Comparison of ENCODE assay signal across 1 cellular context in genomic region chr12:120317258-120318105, GRCh38.
A peak's percentile ranks its signal among the peaks of the same experiment; 100 is the strongest.
TF ChIP-seq lines count a peak whose summit lies in the region.

No MANE protein-coding gene starts in this region.

TF ChIP-seq in K562, 482 proteins besides CTCF, POLR2A, EP300 and RAD21 (continued from another document and continues in another):
- TF ChIP-seq HES1 (IDR thresholded peaks at IDR 0.05; ENCODE audit: low read depth) (peak; percentile 70), GTF2A2 (tag; IDR thresholded peaks at IDR 0.05) (no peak), U2AF2 (optimal IDR thresholded peaks at IDR 0.05; ENCODE audit: low read depth, low read length) (no peak), AFF1 (IDR thresholded peaks at IDR 0.05; ENCODE audit: low read depth in 1 of 2, partially characterized antibody in 2 of 2) (peak in 1 of 2 experiments; percentile 78), RUNX1 (IDR thresholded peaks at IDR 0.05; ENCODE audit: low read depth) (no peak), SMAD4 (CRISPR knock-in tag; conservative IDR thresholded peaks at IDR 0.05) (peak; percentile 26; the same call in 1 of the 2 replicates), CGGBP1 (CRISPR knock-in tag; IDR thresholded peaks at IDR 0.05) (0 out of 2 replicates have a peak, but pooled peaks have one; percentile 32), NFYB (IDR thresholded peaks at IDR 0.05; ENCODE audit: extremely low read depth, insufficient read length) (peak; percentile 81), PREB (CRISPR knock-in tag; IDR thresholded peaks at IDR 0.05) (no peak), TRIM24 (IDR thresholded peaks at IDR 0.05) (0 out of 4 replicates have a peak, but pooled peaks of 1 of the 2 experiments have one; percentile 32), E2F3 (CRISPR knock-in tag; IDR thresholded peaks at IDR 0.05) (no peak), NEUROD1 (IDR thresholded peaks at IDR 0.05; ENCODE audit: borderline replicate concordance, low read depth, low read length, partially characterized antibody) (no peak), TAF7 (tag; IDR thresholded peaks at IDR 0.05) (peak; percentile 88), NONO (IDR thresholded peaks at IDR 0.05; ENCODE audit: low read depth in 2 of 2, low read length in 1 of 2) (no peak), ZNF143 (CRISPR knock-in tag; IDR thresholded peaks at IDR 0.05) (no peak), ZNF584 (CRISPR knock-in tag; IDR thresholded peaks at IDR 0.05; ENCODE audit: low read depth) (0 out of 2 replicates have a peak, but pooled peaks have one; percentile 54), ZNF766 (CRISPR knock-in tag; conservative IDR thresholded peaks at IDR 0.05) (peak; percentile 91), CXXC5 (CRISPR knock-in tag; IDR thresholded peaks at IDR 0.05) (peak; percentile 68; the same call in 1 of the 2 replicates), PHF21A (IDR thresholded peaks at IDR 0.05; ENCODE audit: borderline replicate concordance, low read depth) (no peak), PHF8 (IDR thresholded peaks at IDR 0.05; ENCODE audit: borderline replicate concordance, low read length) (peak; percentile 89; the same call in 1 of the 2 replicates), PATZ1 (CRISPR knock-in tag; IDR thresholded peaks at IDR 0.05; ENCODE audit: borderline replicate concordance) (no peak), MAZ (CRISPR knock-in tag; conservative IDR thresholded peaks at IDR 0.05 in 1 of 2, IDR thresholded peaks at IDR 0.05 in 1 of 2) (peak; percentile 29 to 80; a peak in 2 of 4 replicates), CTCFL (IDR thresholded peaks at IDR 0.05; ENCODE audit: borderline replicate concordance, insufficient read depth, low read depth, low read length, poor library complexity, severe bottlenecking) (peak; percentile 92), ZNF740 (CRISPR knock-in tag; IDR thresholded peaks at IDR 0.05) (0 out of 2 replicates have a peak, but pooled peaks have one; percentile 17), ZNF740 (tag; IDR thresholded peaks at IDR 0.05) (no peak), NKRF (IDR thresholded peaks at IDR 0.05; ENCODE audit: borderline replicate concordance) (peak; percentile 52), IRF9 (tag; IDR thresholded peaks at IDR 0.05) (no peak), EZH2 (IDR thresholded peaks at IDR 0.05; ENCODE audit: borderline replicate concordance, low read depth, low read length) (no peak), ZNF133 (CRISPR knock-in tag; IDR thresholded peaks at IDR 0.05) (no peak), TEAD4 (IDR thresholded peaks at IDR 0.05; ENCODE audit: low read length) (peak; percentile 10; the same call in 1 of the 2 replicates), TEAD4 (CRISPR knock-in tag; IDR thresholded peaks at IDR 0.05; ENCODE audit: borderline replicate concordance) (no peak), MAFF (IDR thresholded peaks at IDR 0.05; ENCODE audit: low read length) (no peak), E2F8 (IDR thresholded peaks at IDR 0.05; ENCODE audit: low read depth, partially characterized antibody) (peak; percentile 24), NFIX (CRISPR knock-in tag; IDR thresholded peaks at IDR 0.05; ENCODE audit: low read depth) (no peak), ZKSCAN1 (IDR thresholded peaks at IDR 0.05; ENCODE audit: low read depth, low read length) (peak; percentile 90), ZSCAN29 (IDR thresholded peaks at IDR 0.05) (no peak), MTA1 (IDR thresholded peaks at IDR 0.05; ENCODE audit: borderline replicate concordance) (no peak; the same call in 1 of the 2 replicates), ZNF785 (CRISPR knock-in tag; IDR thresholded peaks at IDR 0.05) (no peak), HCFC1 (IDR thresholded peaks at IDR 0.05; ENCODE audit: low read depth, low read length) (peak; percentile 42; the same call in 1 of the 2 replicates), CBX8 (IDR thresholded peaks at IDR 0.05; ENCODE audit: borderline replicate concordance, extremely low read depth, low read depth, low read length, poor library complexity, severe bottlenecking) (no peak), ZNF76 (CRISPR knock-in tag; IDR thresholded peaks at IDR 0.05; ENCODE audit: borderline replicate concordance) (no peak), SP2 (IDR thresholded peaks at IDR 0.05; ENCODE audit: extremely low read depth, low read depth, low read length, poor library complexity, severe bottlenecking) (no peak), LCOR (CRISPR knock-in tag; IDR thresholded peaks at IDR 0.05) (peak; percentile 92; the same call in 1 of the 2 replicates), ZNF224 (CRISPR knock-in tag; IDR thresholded peaks at IDR 0.05) (no peak), POLR2B (IDR thresholded peaks at IDR 0.05; ENCODE audit: low read depth, partially characterized antibody) (peak; percentile 92), TBL1XR1 (IDR thresholded peaks at IDR 0.05; ENCODE audit: low read length in 2 of 2) (peak; percentile 24 to 59; a peak in 1 of 4 replicates), NBN (IDR thresholded peaks at IDR 0.05; ENCODE audit: low read depth) (peak; percentile 40; the same call in 1 of the 2 replicates), ZNF263 (CRISPR knock-in tag; IDR thresholded peaks at IDR 0.05; ENCODE audit: borderline replicate concordance) (no peak; the same call in 1 of the 2 replicates), CBFA2T2 (conservative IDR thresholded peaks at IDR 0.05) (peak; percentile 98), RFX5 (IDR thresholded peaks at IDR 0.05; ENCODE audit: low read depth, low read length) (no peak), HMG20B (CRISPR knock-in tag; IDR thresholded peaks at IDR 0.05) (no peak)
